ENCODE assay signal across 22 cellular contexts in the genomic region with DNA sequence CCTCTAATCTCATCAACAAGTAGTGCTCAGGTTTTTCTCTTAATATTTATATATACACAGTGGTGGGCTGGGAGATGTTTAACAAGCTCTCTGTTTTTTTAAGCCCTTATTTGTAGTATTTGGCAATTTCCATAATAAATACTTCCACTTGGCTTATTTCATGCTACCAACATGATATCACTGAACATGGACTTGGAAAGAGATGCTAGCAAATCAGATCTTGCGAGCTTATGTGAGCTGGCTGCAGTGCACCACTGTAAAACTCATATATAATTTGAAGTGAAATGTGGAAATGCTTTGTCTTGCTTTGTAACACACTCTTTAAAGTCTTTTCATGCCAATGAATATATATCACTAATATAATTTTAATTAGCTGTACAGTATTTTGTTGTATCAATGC.
"Had no signal": no experiment of that assay in that cellular context is flagged by ENCODE, and none has a peak within 500 bp of the region (broad histone marks: within the 10 kb centered on the region; RNA-seq: fewer than 3 reads in every experiment).

No MANE protein-coding gene starts in this region.

- H3K4me3 Mint-ChIP-seq: activated naive CD8-positive, alpha-beta T cell treated with anti-CD3 and anti-CD28 coated beads, Interleukin-2, amount 10 ng/mL, durations not matched to agents 7 days and 5 days; activated T-helper 17 cell treated with anti-CD3 and anti-CD28 coated beads, Interleukin-2, amount 50 U/mL, for 72 hours; central memory CD8-positive, alpha-beta T cell; nephron; T-helper 2 cell treated with Interferon-gamma antibody and Interleukin-4, amounts not matched to agents 5 μg/mL and 100 μg/mL, for 36 hours had no signal

- H3K27ac ChIP-seq: coronary artery, foreskin keratinocyte, parathyroid adenoma, upper lobe of right lung had no signal

- H3K36me3 Mint-ChIP-seq: activated naive CD8-positive, alpha-beta T cell treated with anti-CD3 and anti-CD28 coated beads, Interleukin-2, amount 10 ng/mL, durations not matched to agents 7 days and 5 days had no signal

- H3K27ac Mint-ChIP-seq: activated naive CD8-positive, alpha-beta T cell treated with anti-CD3 and anti-CD28 coated beads, Interleukin-2, amount 10 ng/mL, durations not matched to agents 7 days and 5 days; activated T-helper 17 cell treated with anti-CD3 and anti-CD28 coated beads, Interleukin-2, amount 50 U/mL, for 72 hours; nephron; T-helper 2 cell treated with Interferon-gamma antibody and Interleukin-4, amounts not matched to agents 5 μg/mL and 100 μg/mL, for 36 hours had no signal

- H3K9me3 Mint-ChIP-seq: activated naive CD8-positive, alpha-beta T cell treated with anti-CD3 and anti-CD28 coated beads, Interleukin-2, amount 10 ng/mL, durations not matched to agents 7 days and 5 days; activated T-helper 17 cell treated with anti-CD3 and anti-CD28 coated beads, Interleukin-2, amount 50 U/mL, for 72 hours; central memory CD8-positive, alpha-beta T cell; nephron; T-helper 2 cell treated with Interferon-gamma antibody and Interleukin-4, amounts not matched to agents 5 μg/mL and 100 μg/mL, for 36 hours had no signal

- H3K4me1 ChIP-seq: parathyroid adenoma, upper lobe of right lung had no signal

- H2AFZ ChIP-seq: parathyroid adenoma had no signal

- H3K4me1 Mint-ChIP-seq: activated naive CD8-positive, alpha-beta T cell treated with anti-CD3 and anti-CD28 coated beads, Interleukin-2, amount 10 ng/mL, durations not matched to agents 7 days and 5 days; activated T-helper 17 cell treated with anti-CD3 and anti-CD28 coated beads, Interleukin-2, amount 50 U/mL, for 72 hours; central memory CD8-positive, alpha-beta T cell had no signal

- H3K9ac ChIP-seq: parathyroid adenoma had no signal

- DNase-seq: activated CD4-positive, alpha-beta T cell treated with anti-CD3 and anti-CD28 coated beads, Interleukin-2, amount 50 U/mL, for 48 hours; activated naive CD4-positive, alpha-beta T cell treated with Interleukin-2 at 50 U/mL for 16 hours; activated naive CD8-positive, alpha-beta T cell treated with anti-CD3 and anti-CD28 coated beads, Interleukin-2, amount 10 ng/mL, durations not matched to agents 7 days and 5 days; anterior cingulate cortex; erythroblast; hippocampal formation; islet precursor cell; midbrain; stimulated activated CD4-positive, alpha-beta T cell treated with anti-CD3 and anti-CD28 coated beads, Interleukin-12 subunit alpha, Interleukin-12 subunit beta, amount 100 ng/mL, for 4 hours; stimulated activated CD4-positive, alpha-beta T cell treated with anti-CD3 and anti-CD28 coated beads, Interleukin-1b, Interleukin-23, amount 100 ng/mL, for 48 hours; stimulated activated CD8-positive, alpha-beta memory T cell treated with anti-CD3 and anti-CD28 coated beads, Interleukin-4, amount 100 ng/mL, for 48 hours; stimulated activated naive CD4-positive, alpha-beta T cell; upper lobe of right lung had no signal

- H3K79me2 ChIP-seq: parathyroid adenoma had no signal

- H3K36me3 ChIP-seq: upper lobe of right lung had no signal

- FAIRE-seq: endometrium, TTC549 had no signal

- H3K9me3 ChIP-seq: upper lobe of right lung had no signal

- H3K4me3 ChIP-seq: coronary artery, upper lobe of right lung had no signal
